12 cellular contexts compared by ENCODE assay signal in genomic region chr2:157460384-157460837, GRCh38. TPM values are rescaled to one million over a fixed set of nuclear protein-coding genes. Genes with fewer than 3 reads are reported as not detected.
A peak's percentile ranks its signal among the peaks of the same experiment; 100 is the strongest.
DNase-seq lines count a peak whose midpoint lies in the region; FAIRE-seq and TF ChIP-seq lines count a peak whose summit lies in the region.
"Had no signal": no experiment of that assay in that cellular context is flagged by ENCODE, and none has a peak within 500 bp of the region (broad histone marks: within the 10 kb centered on the region; RNA-seq: fewer than 3 reads in every experiment).

No MANE protein-coding gene starts in this region.

- peak overlapping the region; percentile 2 for H3K4me2 ChIP-seq in astrocyte (ENCODE audit: low read length)

- H3K36me3 Mint-ChIP-seq in Calu3 (ENCODE audit: insufficient read depth, unreplicated experiment) (no peaks in the 10 kb centered on the region), astrocyte (ENCODE audit: low read depth, unreplicated experiment) (no peaks in the 10 kb centered on the region), mesothelial cell of epicardium (no peaks in the 10 kb centered on the region)

- H3K9me3 Mint-ChIP-seq in Calu3 (ENCODE audit: low read depth, unreplicated experiment) (no peaks in the 10 kb centered on the region), astrocyte (ENCODE audit: unreplicated experiment) (no peaks in the 10 kb centered on the region), mesothelial cell of epicardium (no peaks in the 10 kb centered on the region)
- H3K9me3 Mint-ChIP-seq: central memory CD8-positive, alpha-beta T cell had no signal

- H3K4me3 Mint-ChIP-seq in Calu3 (ENCODE audit: low read depth, unreplicated experiment) (peak overlapping the region; percentile 36), astrocyte (ENCODE audit: unreplicated experiment) (no peak overlapping the region), mesothelial cell of epicardium (no peak overlapping the region)
- H3K4me3 Mint-ChIP-seq: activated CD8-positive, alpha-beta memory T cell treated with anti-CD3 and anti-CD28 coated beads, Interleukin-2, amount 10 ng/mL, durations not matched to agents 7 days and 5 days; central memory CD8-positive, alpha-beta T cell had no signal

- no peak overlapping the region for H2AFZ ChIP-seq in astrocyte (ENCODE audit: low read depth, low read length)

- FAIRE-seq in astrocyte (lab: Jason Lieb, UNC): no peak

- DNase-seq in Calu3 (no peak), LoVo (ENCODE audit: low spot score) (peak; percentile 60), astrocyte (ENCODE audit: low read depth) (no peak), mesothelial cell of epicardium (ENCODE audit: low spot score in 2 of 2, unreplicated experiment in 2 of 2) (no peak), NCI-H1436 treated with DMSO at 0.1 percent for 48 hours (lab: John Stamatoyannopoulos, UW) (no peak), NCI-H128 (lab: John Stamatoyannopoulos, UW; ENCODE audit: unreplicated experiment) (no peak), NCI-H524 treated with DMSO at 0.1 percent for 48 hours (lab: John Stamatoyannopoulos, UW) (no peak), SW480 (ENCODE audit: low spot score) (no peak)
- DNase-seq: activated CD8-positive, alpha-beta memory T cell treated with anti-CD3 and anti-CD28 coated beads, Interleukin-2, amount 10 ng/mL, durations not matched to agents 7 days and 5 days; foreskin fibroblast; SW 1271 had no signal

- H3K27ac ChIP-seq in astrocyte (ENCODE audit: low read depth, low read length): no peak overlapping the region

- H3K27ac Mint-ChIP-seq in Calu3 (ENCODE audit: unreplicated experiment) (no peak overlapping the region), astrocyte (ENCODE audit: unreplicated experiment) (no peak overlapping the region), mesothelial cell of epicardium (peak overlapping the region; percentile 2)
- H3K27ac Mint-ChIP-seq: activated CD8-positive, alpha-beta memory T cell treated with anti-CD3 and anti-CD28 coated beads, Interleukin-2, amount 10 ng/mL, durations not matched to agents 7 days and 5 days had no signal

- BruUV-seq in Calu3 (replicated peaks; lab: Mats Ljungman, UMichigan): no TSS peak

- H3K36me3 ChIP-seq in astrocyte (ENCODE audit: insufficient read depth, low read length): no peaks in the 10 kb centered on the region

- no peaks in the 10 kb centered on the region for H3K27me3 ChIP-seq in astrocyte (ENCODE audit: insufficient read depth, low read length)

- no peaks in the 10 kb centered on the region for H3K9me3 ChIP-seq in astrocyte (ENCODE audit: insufficient read depth, low read depth, low read length)

- no peaks in the 10 kb centered on the region for H3K79me2 ChIP-seq in astrocyte (ENCODE audit: insufficient read depth, low read length)

- CTCF ChIA-PET in Calu3 (lab: Charles Lee): interaction anchor here (0.7 to 1.1 kb wide), 2 partner anchors 124 to 189 kb away, joined by 3 to 5 read pairs; no protein-coding TSS in a partner anchor

- no peak overlapping the region for H3K9ac ChIP-seq in astrocyte (ENCODE audit: low read length)

- no peaks in the 10 kb centered on the region for H4K20me1 ChIP-seq in astrocyte (ENCODE audit: insufficient read depth, low read length)

- intact Hi-C loops in Calu3 (cut with micrococcal nuclease; ENCODE audit: unreplicated experiment): no loop called here

- no peak overlapping the region for H3K4me3 ChIP-seq in astrocyte (ENCODE audit: insufficient read depth, low read depth, low read length)

- TF ChIP-seq CTCF in Calu3 (IDR thresholded peaks at IDR 0.05; ENCODE audit: unreplicated experiment): no peak
- no peak for TF ChIP-seq CTCF in astrocyte (IDR thresholded peaks at IDR 0.05; ENCODE audit: insufficient read depth, low read depth, low read length)
- TF ChIP-seq CTCF in mesothelial cell of epicardium (IDR thresholded peaks at IDR 0.05; ENCODE audit: unreplicated experiment): no peak

- no peaks in the 10 kb centered on the region for H3K4me1 ChIP-seq in astrocyte (ENCODE audit: insufficient read depth, low read length)

- no peaks in the 10 kb centered on the region for H3K27me3 Mint-ChIP-seq in Calu3 (ENCODE audit: unreplicated experiment)
- no peaks in the 10 kb centered on the region for H3K27me3 Mint-ChIP-seq in astrocyte (ENCODE audit: low read depth, unreplicated experiment)
- H3K27me3 Mint-ChIP-seq in mesothelial cell of epicardium (ENCODE audit: low read depth): peaks cover 5% of the 10 kb centered on the region
- H3K27me3 Mint-ChIP-seq: activated CD8-positive, alpha-beta memory T cell treated with anti-CD3 and anti-CD28 coated beads, Interleukin-2, amount 10 ng/mL, durations not matched to agents 7 days and 5 days; central memory CD8-positive, alpha-beta T cell had no signal

- H3K4me1 Mint-ChIP-seq in Calu3 (ENCODE audit: low read depth, unreplicated experiment) (peaks cover 15% of the 10 kb centered on the region), astrocyte (ENCODE audit: low read depth, unreplicated experiment) (peaks cover 12% of the 10 kb centered on the region), mesothelial cell of epicardium (peaks cover 14% of the 10 kb centered on the region)

RNA-seq across cellular contexts. Expression of gene CYTIP, which starts 16.5 kb away (rescaled TPM):
- total RNA-seq in Calu3 (2022) (not detected in 2 replicates), astrocyte (0.12 and 0.16 TPM in 2 replicates), mesothelial cell of epicardium (0.38 TPM in 1 of 3 replicates, not detected in the others)
